12 cellular contexts compared by ENCODE assay signal in the genomic region with DNA sequence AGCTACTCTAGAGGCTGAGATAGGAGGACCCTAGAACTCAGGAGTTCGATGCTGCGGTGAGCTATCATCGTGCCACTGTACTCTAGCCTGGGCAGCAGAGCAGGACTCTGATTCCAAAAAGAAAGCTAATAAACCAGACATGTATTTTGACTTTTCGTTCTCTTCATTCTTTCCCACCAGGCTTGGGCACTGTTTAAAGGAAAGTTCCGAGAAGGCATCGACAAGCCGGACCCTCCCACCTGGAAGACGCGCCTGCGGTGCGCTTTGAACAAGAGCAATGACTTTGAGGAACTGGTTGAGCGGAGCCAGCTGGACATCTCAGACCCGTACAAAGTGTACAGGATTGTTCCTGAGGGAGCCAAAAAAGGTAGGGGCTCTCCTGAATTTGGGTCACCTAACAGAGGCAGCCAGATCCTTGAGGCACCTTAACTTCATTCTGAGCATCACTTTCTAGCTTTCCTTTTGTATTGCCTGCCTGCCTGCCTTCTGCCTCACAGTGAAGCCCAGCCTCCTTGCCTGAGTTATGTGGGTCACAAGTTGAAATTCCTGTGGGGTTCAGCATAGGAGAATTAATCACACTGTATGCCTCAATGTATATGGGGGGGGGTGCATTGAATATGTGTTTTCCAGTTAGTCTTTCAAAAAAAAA. TPM values are rescaled to one million over a fixed set of nuclear protein-coding genes. Genes with fewer than 3 reads are reported as not detected.
A peak's percentile ranks its signal among the peaks of the same experiment; 100 is the strongest.
DNase-seq lines count a peak whose midpoint lies in the region; ATAC-seq, FAIRE-seq and TF ChIP-seq lines count a peak whose summit lies in the region.
"Had no signal": no experiment of that assay in that cellular context is flagged by ENCODE, and none has a peak within 500 bp of the region (broad histone marks: within the 10 kb centered on the region; RNA-seq: fewer than 3 reads in every experiment).

No MANE protein-coding gene starts in this region.

- no peak overlapping the region for H3K4me3 ChIP-seq in gastroesophageal sphincter
- H3K4me3 ChIP-seq: SJCRH30, thyroid gland had no signal

- TF ChIP-seq EP300 in gastroesophageal sphincter (IDR thresholded peaks at IDR 0.05) = no peak

- H3K4me1 Mint-ChIP-seq in activated CD8-positive, alpha-beta T cell treated with anti-CD3 and anti-CD28 coated beads for 36 hours (ENCODE audit: low read depth) = peaks cover 63% of the 10 kb centered on the region
- peaks cover 17 to 30% of the 10 kb centered on the region in 2 donors for H3K4me1 Mint-ChIP-seq in natural killer cell

- H3K36me3 ChIP-seq in gastroesophageal sphincter = no peaks in the 10 kb centered on the region
- H3K36me3 ChIP-seq: SJCRH30, thyroid gland had no signal

- H3K9me3 Mint-ChIP-seq in activated CD8-positive, alpha-beta T cell treated with anti-CD3 and anti-CD28 coated beads for 36 hours = no peaks in the 10 kb centered on the region
- no peaks in the 10 kb centered on the region for H3K9me3 Mint-ChIP-seq in natural killer cell

- H3K27ac Mint-ChIP-seq in activated CD8-positive, alpha-beta T cell treated with anti-CD3 and anti-CD28 coated beads for 36 hours = peak overlapping the region; percentile 76
- no peak overlapping the region for H3K27ac Mint-ChIP-seq in natural killer cell

- peak; percentile 50 for FAIRE-seq in GM12892 (lab: Jason Lieb, UNC)
- FAIRE-seq: H54 had no signal

- peaks cover 0 to 34% (median 26%) of the 10 kb centered on the region in 3 donors for H3K4me1 ChIP-seq in gastroesophageal sphincter
- H3K4me1 ChIP-seq: SJCRH30 had no signal

- H3K27ac ChIP-seq in gastroesophageal sphincter = no peak overlapping the region
- H3K27ac ChIP-seq: SJCRH30, thyroid gland had no signal

- H3K9me3 ChIP-seq in gastroesophageal sphincter = no peaks in the 10 kb centered on the region
- H3K9me3 ChIP-seq: SJCRH30, thyroid gland had no signal

- peak; percentile 52; the same call in 1 of the 2 replicates for TF ChIP-seq POLR2A in GM12892 (IDR thresholded peaks at IDR 0.05; ENCODE audit: low read depth, low read length)
- TF ChIP-seq POLR2A in gastroesophageal sphincter (IDR thresholded peaks at IDR 0.05) = no peak

- H3K4me3 Mint-ChIP-seq in activated CD8-positive, alpha-beta T cell treated with anti-CD3 and anti-CD28 coated beads for 36 hours = peak overlapping the region; percentile 99
- H3K4me3 Mint-ChIP-seq in natural killer cell = peak overlapping the region; percentile 35

- H3K27me3 ChIP-seq in gastroesophageal sphincter = peaks cover 91% of the 10 kb centered on the region
- H3K27me3 ChIP-seq: SJCRH30 had no signal

- TF ChIP-seq CTCF in activated CD8-positive, alpha-beta T cell treated with anti-CD3 and anti-CD28 coated beads for 36 hours (IDR thresholded peaks at IDR 0.05) = no peak
- TF ChIP-seq CTCF in natural killer cell (IDR thresholded peaks at IDR 0.05) (no peak), gastroesophageal sphincter (IDR thresholded peaks at IDR 0.05) (no peak)

- peak; percentile 16 for DNase-seq in D341Med (ENCODE audit: low spot score)
- DNase-seq in GM12892 (ENCODE audit: insufficient read length) = no peak
- no peak for DNase-seq in activated CD8-positive, alpha-beta T cell treated with anti-CD3 and anti-CD28 coated beads for 36 hours
- no peak for DNase-seq in natural killer cell
- no peak for DNase-seq in NK-92 treated with Interleukin-12 subunit alpha and Interleukin-12 subunit beta, amount 100 ng/mL, for 24 hours (lab: John Stamatoyannopoulos, UW)
- DNase-seq in SIG-M5 treated with dmso at 0.1 percent for 504 hours (lab: John Stamatoyannopoulos, UW; ENCODE audit: unreplicated experiment) = no peak
- DNase-seq: hippocampal formation, NCI-H1105, SJCRH30, thyroid gland had no signal

- peaks cover 1% of the 10 kb centered on the region for H3K27me3 Mint-ChIP-seq in activated CD8-positive, alpha-beta T cell treated with anti-CD3 and anti-CD28 coated beads for 36 hours
- peaks cover 15 to 34% of the 10 kb centered on the region in 2 donors for H3K27me3 Mint-ChIP-seq in natural killer cell (ENCODE audit: low read depth in 2 of 2)

- WGBS in gastroesophageal sphincter (ENCODE audit: low coverage in 1 of 2), 2 donors = 30 to 81% methylated on average over 2 to 5 of the region's 13 CpGs

- intact Hi-C loops in activated CD8-positive, alpha-beta T cell treated with anti-CD3 and anti-CD28 coated beads for 36 hours (cut with micrococcal nuclease) = loop anchor here (5.0 kb wide), 2 partner anchors 38 to 207 kb away; no protein-coding TSS in a partner anchor
- intact Hi-C loops in natural killer cell (cut with micrococcal nuclease) = no loop called here

- CTCF ChIA-PET in activated CD8-positive, alpha-beta T cell treated with anti-CD3 and anti-CD28 coated beads for 36 hours (lab: Charles Lee) = interaction anchor here (0.9 to 2.1 kb wide), 10 partner anchors 9 to 206 kb away, joined by 3 to 10 read pairs (median 4); no protein-coding TSS in a partner anchor

- ATAC-seq in activated CD8-positive, alpha-beta T cell treated with anti-CD3 and anti-CD28 coated beads for 36 hours = no peak
- ATAC-seq in natural killer cell (no peak), gastroesophageal sphincter (no peak)

- POLR2A ChIA-PET in activated CD8-positive, alpha-beta T cell treated with anti-CD3 and anti-CD28 coated beads for 36 hours (lab: Charles Lee) = interaction anchor here (0.6 to 29.9 kb wide), 15 partner anchors 11 to 290 kb away, joined by 3 to 888 read pairs (median 9); a partner anchor contains a TSS

- peaks cover 74% of the 10 kb centered on the region for H3K36me3 Mint-ChIP-seq in activated CD8-positive, alpha-beta T cell treated with anti-CD3 and anti-CD28 coated beads for 36 hours (ENCODE audit: low read depth)
- H3K36me3 Mint-ChIP-seq in natural killer cell = no peaks in the 10 kb centered on the region

RNA-seq across cellular contexts. Expression of a gene that starts 3.2 kb away (rescaled TPM):
- 248 TPM for polyA plus RNA-seq in GM12892 (2012; ENCODE audit: missing spikeins)
- 100 to 1,000 TPM; 409 to 439 TPM for total RNA-seq in activated CD8-positive, alpha-beta T cell treated with anti-CD3 and anti-CD28 coated beads for 36 hours
- total RNA-seq in natural killer cell (10 to 100 TPM in 1 of 3 donors, 1 to 10 TPM in 2; 3.5 to 37.5 (median 3.5) TPM), gastroesophageal sphincter (1 to 10 TPM in 3 of 4 donors, under 1 TPM in 1; 0.89 to 7.4 (median 3.2) TPM)
- total RNA-seq: SJCRH30 had no signal

Comparison
In these comparisons a context has a peak if more than half of its experiments do, and no peak if none do; other contexts are left out.
1. RNA of a gene that starts 3.2 kb away (total RNA-seq): 409 to 439 TPM in activated CD8-positive, alpha-beta T cell treated with anti-CD3 and anti-CD28 coated beads for 36 hours; 0.89 to 7.4 TPM in gastroesophageal sphincter and 3.5 to 37.5 TPM in natural killer cell; every median in the first group is over 10 times any median in the second.